Comparison of ENCODE assay signal across 27 cellular contexts in the genomic region with DNA sequence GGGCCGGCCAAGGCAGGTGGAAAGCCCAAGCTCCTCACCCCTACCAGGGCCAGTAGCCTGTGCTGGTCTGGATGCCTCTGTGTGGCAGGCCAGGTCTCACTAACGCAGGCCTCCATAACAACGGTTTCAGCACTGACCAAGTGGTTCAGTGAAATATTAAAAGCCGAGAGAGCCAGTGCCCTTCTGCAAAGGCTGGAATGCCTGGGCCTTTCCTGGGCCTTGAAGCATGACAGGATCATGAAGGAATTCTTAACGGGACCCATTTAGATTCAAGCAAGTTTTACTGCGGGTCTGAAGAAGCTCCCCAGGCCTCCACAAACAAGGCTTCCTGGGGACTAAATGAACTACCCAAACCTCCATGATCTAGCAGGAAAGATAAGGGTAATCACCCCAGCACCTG. TPM values are rescaled to one million over a fixed set of nuclear protein-coding genes. Genes with fewer than 3 reads are reported as not detected.
"Had no signal": no experiment of that assay in that cellular context is flagged by ENCODE, and none has a peak within 500 bp of the region (broad histone marks: within the 10 kb centered on the region; RNA-seq: fewer than 3 reads in every experiment).

No MANE protein-coding gene starts in this region.

- H3K9me3 Mint-ChIP-seq: central memory CD8-positive, alpha-beta T cell; neural crest cell had no signal

- H3K4me3 Mint-ChIP-seq: central memory CD8-positive, alpha-beta T cell; naive B cell; neural crest cell had no signal

- H3K9ac ChIP-seq: parathyroid adenoma had no signal

- H3K4me1 Mint-ChIP-seq: naive B cell, neural crest cell had no signal

- DNase-seq: cortex of kidney; dorsolateral prefrontal cortex; effector CD8-positive, alpha-beta T cell; gastrocnemius medialis; heart right ventricle; hypothalamus; left ventricle myocardium inferior; lower lobe of right lung; mesenchymal stem cell; naive B cell; occipital lobe; sigmoid colon; stimulated activated CD4-positive, alpha-beta T cell treated with anti-CD3 and anti-CD28 coated beads, Interleukin-2, amount 100 ng/mL, for 24 hours; stimulated activated naive CD4-positive, alpha-beta T cell; stomach; substantia nigra; trophoblast cell had no signal

- H3K27ac ChIP-seq: dorsolateral prefrontal cortex, esophagus muscularis mucosa, gastrocnemius medialis, heart right ventricle, left ventricle myocardium inferior, lower lobe of right lung, parathyroid adenoma, right atrium auricular region, sigmoid colon, skin epidermis, stomach, thoracic aorta had no signal

- H3K4me3 ChIP-seq: dorsolateral prefrontal cortex, esophagus muscularis mucosa, gastrocnemius medialis, heart right ventricle, left ventricle myocardium inferior, lower lobe of right lung, right atrium auricular region, sigmoid colon, skin epidermis, stomach, thoracic aorta had no signal

- H3K27ac Mint-ChIP-seq: naive B cell had no signal

- H3K36me3 ChIP-seq: esophagus muscularis mucosa, gastrocnemius medialis, heart right ventricle, left ventricle myocardium inferior, lower lobe of right lung, right atrium auricular region, sigmoid colon, stomach, thoracic aorta had no signal

- H3K9me3 ChIP-seq: esophagus muscularis mucosa, gastrocnemius medialis, left ventricle myocardium inferior, lower lobe of right lung, right atrium auricular region, sigmoid colon, stomach, thoracic aorta had no signal

- H3K36me3 Mint-ChIP-seq: naive B cell had no signal

- H3K4me1 ChIP-seq: esophagus muscularis mucosa, gastrocnemius medialis, heart right ventricle, left ventricle myocardium inferior, lower lobe of right lung, parathyroid adenoma, right atrium auricular region, sigmoid colon, stomach had no signal

- H3K79me2 ChIP-seq: parathyroid adenoma had no signal

- H3K27me3 ChIP-seq: dorsolateral prefrontal cortex, gastrocnemius medialis, heart right ventricle, right atrium auricular region, sigmoid colon had no signal

RNA-seq across cellular contexts. Expression of a gene that starts 16.3 kb away (rescaled TPM):
- total RNA-seq: fibroblast of villous mesenchyme, gastrocnemius medialis, lower lobe of right lung, neural crest cell, occipital lobe, pulmonary artery endothelial cell, thoracic aorta had no signal

RNA-seq across cellular contexts. Expression of a gene that starts 32.5 kb away (rescaled TPM):
- total RNA-seq: esophagus muscularis mucosa, fibroblast of villous mesenchyme, gastrocnemius medialis, heart right ventricle, left ventricle myocardium inferior, lower lobe of right lung, neural crest cell, occipital lobe, pulmonary artery endothelial cell, right atrium auricular region, sigmoid colon, stomach, thoracic aorta, urinary bladder had no signal
- polyA plus RNA-seq: heart right ventricle, sigmoid colon, stomach, urinary bladder had no signal
